8 cellular contexts compared by ENCODE assay signal in the genomic region with DNA sequence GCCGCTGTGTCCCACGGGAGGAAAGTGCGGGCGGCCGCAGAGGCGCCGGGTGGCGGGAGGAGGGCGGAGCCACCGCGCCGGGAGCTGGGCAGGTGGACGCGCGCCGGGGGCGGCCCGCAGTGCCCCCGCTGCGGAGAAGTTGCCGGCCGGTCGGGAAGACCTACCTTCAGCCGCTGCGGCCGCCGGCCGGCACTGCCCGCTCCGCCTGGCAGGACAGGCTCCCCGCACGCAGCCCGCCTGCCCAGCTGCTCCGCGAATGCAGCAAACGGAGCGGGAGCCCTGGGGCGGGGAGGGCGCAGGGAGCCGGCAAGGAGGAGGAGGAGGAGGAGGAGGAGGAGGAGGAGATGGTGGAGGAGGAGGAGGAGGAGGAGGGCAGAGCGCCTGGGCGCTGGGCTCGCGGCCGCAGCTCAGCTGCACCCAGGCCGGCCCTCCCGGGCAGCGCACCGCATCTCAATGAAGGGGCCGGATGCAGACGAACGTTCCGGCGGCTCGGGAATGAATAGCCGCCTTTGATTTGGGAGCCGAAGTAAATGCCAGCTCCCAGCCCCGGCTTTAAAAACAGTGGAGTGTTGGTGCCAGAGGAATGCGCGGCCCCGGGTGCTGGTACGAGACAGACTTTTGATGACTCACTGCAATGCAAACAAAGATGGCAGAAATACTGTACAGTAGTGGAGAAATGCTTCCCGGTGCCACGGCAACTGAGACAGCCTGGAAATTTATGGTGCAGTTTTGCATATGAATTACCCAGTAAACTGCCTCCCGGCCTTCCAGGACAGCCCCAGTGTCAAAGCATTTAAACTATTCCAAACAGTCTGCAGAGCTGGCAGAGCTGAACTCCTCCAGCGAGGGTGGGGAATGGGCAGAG. TPM values are rescaled to one million over a fixed set of nuclear protein-coding genes. Genes with fewer than 3 reads are reported as not detected.
DNase-seq lines count a peak whose midpoint lies in the region; ATAC-seq and TF ChIP-seq lines count a peak whose summit lies in the region.

No MANE protein-coding gene starts in this region.

- no peak overlapping the region for H3K18ac ChIP-seq in IMR-90 (ENCODE audit: low read depth, low read length)

- H3K14ac ChIP-seq in IMR-90 (replicated peaks; ENCODE audit: low read depth, low read length): no peak overlapping the region

- peak overlapping the region in 1 of 2 experiments; percentile 81; a peak in 1 of 4 replicates for H4K8ac ChIP-seq in IMR-90 (ENCODE audit: low read depth in 2 of 2, low read length in 2 of 2)

- TF ChIP-seq POLR2A in IMR-90 (IDR thresholded peaks at IDR 0.05; ENCODE audit: low read depth, low read length): peak; percentile 57
- TF ChIP-seq POLR2A in spleen (IDR thresholded peaks at IDR 0.05): no peak

- peaks cover 20% of the 10 kb centered on the region; the same call in 1 of the 2 replicates for H3K9me1 ChIP-seq in IMR-90 (ENCODE audit: insufficient read depth, low read length)

- H3K36me3 Mint-ChIP-seq in Calu3 (ENCODE audit: insufficient read depth, unreplicated experiment): peaks cover 27% of the 10 kb centered on the region

- DNase-seq in Calu3 (peak; percentile 85), IMR-90 (peak; percentile 94), SHP77 (lab: John Stamatoyannopoulos, UW) (peak; percentile 90 to 93), ecto neural progenitor cell (ENCODE audit: low spot score) (peak; percentile 71), left lobe of liver (ENCODE audit: low spot score) (peak; percentile 45), spleen (peak; percentile 84)

- TF ChIP-seq CTCF in Calu3 (IDR thresholded peaks at IDR 0.05; ENCODE audit: unreplicated experiment) (no peak), IMR-90 (conservative IDR thresholded peaks at IDR 0.05; ENCODE audit: low read depth, low read length) (no peak), spleen (IDR thresholded peaks at IDR 0.05 in 8 of 11, conservative IDR thresholded peaks at IDR 0.05 in 3 of 11) (no peak)

- H3K4me2 ChIP-seq in IMR-90 (ENCODE audit: low read depth, low read length): peak overlapping the region; percentile 14

- no peak overlapping the region for H3K23ac ChIP-seq in IMR-90 (ENCODE audit: low read depth, low read length)

- H3K4me1 ChIP-seq in IMR-90 (ENCODE audit: control insufficient read depth, insufficient read depth, low read length): peaks cover 19% of the 10 kb centered on the region
- peaks cover 27 to 100% (median 91%) of the 10 kb centered on the region in 6 donors for H3K4me1 ChIP-seq in spleen

- no peaks in the 10 kb centered on the region for H3K9me3 ChIP-seq in IMR-90 (ENCODE audit: control insufficient read depth, insufficient read depth, low read length)
- H3K9me3 ChIP-seq in spleen: no peaks in the 10 kb centered on the region

- no peak overlapping the region for H3K27ac Mint-ChIP-seq in Calu3 (ENCODE audit: unreplicated experiment)

- no peak overlapping the region for H2AK5ac ChIP-seq in IMR-90 (ENCODE audit: low read depth, low read length)

- H2BK120ac ChIP-seq in IMR-90 (ENCODE audit: low read depth, low read length): peak overlapping the region; percentile 36

- peaks cover 57% of the 10 kb centered on the region for H4K20me1 ChIP-seq in IMR-90 (ENCODE audit: insufficient read depth, low read length)

- peak overlapping the region; percentile 86 for H2AFZ ChIP-seq in IMR-90 (replicated peaks; ENCODE audit: low read length, poor library complexity)

- peak overlapping the region; percentile 68 for H3K4me3 Mint-ChIP-seq in Calu3 (ENCODE audit: low read depth, unreplicated experiment)

- no peaks in the 10 kb centered on the region for H3K27me3 Mint-ChIP-seq in Calu3 (ENCODE audit: unreplicated experiment)

- peak overlapping the region; percentile 93 for H3K4ac ChIP-seq in IMR-90 (ENCODE audit: low read depth, low read length)

- intact Hi-C loops in Calu3 (cut with micrococcal nuclease; ENCODE audit: unreplicated experiment): loop anchor here (10.0 kb wide), 1 partner anchor 87 kb away; a partner anchor contains a TSS
- intact Hi-C loops in IMR-90 (cut with micrococcal nuclease): loop anchor here (1.0 to 5.0 kb wide), 2 partner anchors 56 to 84 kb away; no protein-coding TSS in a partner anchor
- intact Hi-C loops in spleen (cut with DNase I; ENCODE audit: low total_unique reads): no loop called here

- no peak overlapping the region for H4K5ac ChIP-seq in IMR-90 (ENCODE audit: low read depth, low read length)

- H2BK5ac ChIP-seq in IMR-90 (ENCODE audit: low read depth, low read length, poor library complexity, severe bottlenecking): peak overlapping the region; percentile 83

- peaks cover 17% of the 10 kb centered on the region for H3K4me1 Mint-ChIP-seq in Calu3 (ENCODE audit: low read depth, unreplicated experiment)

- ATAC-seq in IMR-90 (ENCODE audit: low read depth) (peak; percentile 73), left lobe of liver (peak; percentile 9), HG02642 (IDR thresholded peaks at IDR 0.05; ENCODE audit: poor library complexity, unreplicated experiment) (no peak), HG03139 (IDR thresholded peaks at IDR 0.05; ENCODE audit: unreplicated experiment) (no peak)

- no peak overlapping the region for H2BK15ac ChIP-seq in IMR-90 (ENCODE audit: low read depth, low read length)

- CTCF ChIA-PET in Calu3 (lab: Charles Lee) (interaction anchor here (0.6 to 0.9 kb wide), 3 partner anchors 84 to 1172 kb away, joined by 3 to 6 read pairs (median 5); no protein-coding TSS in a partner anchor), IMR-90 (lab: Yijun Ruan, JAX) (interaction anchor here (0.7 to 1.4 kb wide), 5 partner anchors 12 to 97 kb away, joined by 3 to 5 read pairs (median 4); no protein-coding TSS in a partner anchor)

- no peaks in the 10 kb centered on the region for H3K27me3 ChIP-seq in IMR-90 (ENCODE audit: control insufficient read depth, insufficient read depth, low read length)
- peaks cover 0 to 47% (median 11%) of the 10 kb centered on the region in 7 donors for H3K27me3 ChIP-seq in spleen (replicated peaks in 1 of 7)

- H3K27ac ChIP-seq in IMR-90 (ENCODE audit: insufficient read depth, low read length) (peak overlapping the region; percentile 88), spleen (peak overlapping the region in 7 of 8 donors; percentile 27 to 90 (median 72))

- no peak overlapping the region for H3K56ac ChIP-seq in IMR-90 (ENCODE audit: extremely low read depth, insufficient read depth, low read length)

- H3K9ac ChIP-seq in IMR-90 (ENCODE audit: low read depth, low read length): 0 out of 2 replicates have a peak overlapping the region, but pooled peaks have one; percentile 61

- no peaks in the 10 kb centered on the region for H3K9me3 Mint-ChIP-seq in Calu3 (ENCODE audit: low read depth, unreplicated experiment)

- POLR2A ChIA-PET in IMR-90 (lab: Charles Lee; ENCODE audit: unreplicated experiment): interaction anchor here (0.6 to 0.7 kb wide), 3 partner anchors 12 to 38 kb away, joined by 3 to 16 read pairs (median 8); no protein-coding TSS in a partner anchor

- peak overlapping the region; percentile 43; the same call in 1 of the 2 replicates for H4K91ac ChIP-seq in IMR-90 (ENCODE audit: insufficient read depth, low read depth, low read length)

- H2AK9ac ChIP-seq in IMR-90 (replicated peaks; ENCODE audit: low read depth, low read length, poor library complexity): peak overlapping the region; percentile 90

- dilution Hi-C loops in IMR-90 (cut with HindIII; ENCODE audit: low sequenced_read_pairs, unreplicated experiment): no loop called here

- H3K36me3 ChIP-seq in IMR-90 (ENCODE audit: control insufficient read depth, insufficient read depth, low read length): peaks cover 21% of the 10 kb centered on the region
- H3K36me3 ChIP-seq in spleen: peaks cover 0 to 40% (median 15%) of the 10 kb centered on the region in 6 donors

- H3K79me1 ChIP-seq in IMR-90 (ENCODE audit: low read depth in 1 of 2, low read length in 2 of 2): peaks cover 16 to 80% of the 10 kb centered on the region in 2 experiments

- no TSS peak for BruUV-seq in Calu3 (replicated peaks; lab: Mats Ljungman, UMichigan)
- BruUV-seq in IMR-90 (replicated peaks; lab: Mats Ljungman, UMichigan): no TSS peak

- peak; percentile 15; the same call in 1 of the 2 replicates for TF ChIP-seq RAD21 in IMR-90 (IDR thresholded peaks at IDR 0.05; ENCODE audit: low read length)

- no peak overlapping the region for H2BK20ac ChIP-seq in IMR-90 (ENCODE audit: low read depth, low read length)

- H3K4me3 ChIP-seq in IMR-90 (ENCODE audit: insufficient read depth, low read depth, low read length): peak overlapping the region; percentile 44
- peak overlapping the region; percentile 27 to 69 (median 44) for H3K4me3 ChIP-seq in spleen

- in situ Hi-C loops in IMR-90 (cut with MboI; ENCODE audit: low sequenced_read_pairs): no loop called here

- WGBS in IMR-90 (ENCODE audit: extremely low coverage in 2 of 2, insufficient read length in 1 of 2), 2 experiments: 0% methylated on average over 31 of the region's 66 CpGs; no CpG with 5 or more reads in 1 of the 2 experiments
- WGBS in spleen, 5 donors: 1 to 4% (median 2%) methylated on average over 28 to 66 of the region's 66 CpGs

TF ChIP-seq in IMR-90, 13 proteins besides CTCF, POLR2A, EP300 and RAD21:
- TF ChIP-seq CEBPB (IDR thresholded peaks at IDR 0.05; ENCODE audit: low read depth, low read length): peak; percentile 54
- peak; percentile 60; the same call in 1 of the 2 replicates for TF ChIP-seq BHLHE40 (IDR thresholded peaks at IDR 0.05; ENCODE audit: low read depth, low read length)
- TF ChIP-seq FOS (IDR thresholded peaks at IDR 0.05; ENCODE audit: low read depth, low read length): peak; percentile 91
- TF ChIP-seq MAZ (IDR thresholded peaks at IDR 0.05; ENCODE audit: borderline replicate concordance, low read depth, low read length): no peak

RNA-seq across cellular contexts. Expression of a gene that starts 43.3 kb away (rescaled TPM):
- 19.3 and 24.8 TPM in 2 replicates for total RNA-seq in Calu3 (2022)
- total RNA-seq in IMR-90 (2012; rRNA removed): 7.9 and 11.1 TPM in 2 replicates
- polyA plus RNA-seq in IMR-90 (2012; rRNA removed): 19.0 and 21.2 TPM in 2 replicates
- polyA plus RNA-seq in IMR-90 (2012; cell fraction: cytosol; rRNA removed): 16.0 and 22.9 TPM in 2 replicates
- 27.3 and 39.1 TPM in 2 replicates for polyA plus RNA-seq in IMR-90 (2012; cell fraction: nucleus; rRNA removed; ENCODE audit: low replicate concordance)
- 18.4 TPM for total RNA-seq in left lobe of liver
- total RNA-seq in spleen: 10 to 100 TPM; 17.0 to 34.9 (median 26.5) TPM
- 1 to 10 TPM; 2.1 to 7.9 (median 2.4) TPM for polyA plus RNA-seq in spleen

Comparison
In these comparisons a context has a peak if more than half of its experiments do, and no peak if none do; other contexts are left out.
1. ATAC-seq: peak in IMR-90 (single experiment) and left lobe of liver (single experiment); none in HG02642 (single experiment) and HG03139 (single experiment).
2. Peak in every context shown above with its lines, with median percentiles within 50 percentile points of each other: DNase-seq.